12 cellular contexts compared by ENCODE assay signal in genomic region chr4:119040711-119041185, GRCh38.
DNase-seq lines count a peak whose midpoint lies in the region; ATAC-seq and TF ChIP-seq lines count a peak whose summit lies in the region.
"Had no signal": no experiment of that assay in that cellular context is flagged by ENCODE, and none has a peak within 500 bp of the region (broad histone marks: within the 10 kb centered on the region; RNA-seq: fewer than 3 reads in every experiment).

No MANE protein-coding gene starts in this region.

- TF ChIP-seq POLR2A in erythroblast (IDR thresholded peaks at IDR 0.05; ENCODE audit: low read length): no peak

- H3K9me3 Mint-ChIP-seq in osteocyte (ENCODE audit: unreplicated experiment): no peaks in the 10 kb centered on the region
- H3K9me3 Mint-ChIP-seq: activated naive CD4-positive, alpha-beta T cell treated with anti-CD3 and anti-CD28 coated beads, Interleukin-2, amount 50 U/mL, for 72 hours; CD8-positive, alpha-beta T cell; natural killer cell treated with Interleukin-12 subunit alpha and Interleukin-12 subunit beta and Interleukin-15 and Interleukin-18, amount 100 ng/mL, for 72 hours; stimulated activated naive CD8-positive, alpha-beta T cell treated with anti-CD3 and anti-CD28 coated beads, Interleukin-15, Interleukin-2, amounts not matched to agents 100 ng/mL and 50 ng/mL, for 24 hours had no signal

- peaks cover 15% of the 10 kb centered on the region for H3K4me1 ChIP-seq in foreskin keratinocyte

- ATAC-seq in SK-N-SH treated with all-trans-retinoic acid at 6 μM for 48 hours: peak; percentile 82
- peak; percentile 77 for ATAC-seq in foreskin keratinocyte
- ATAC-seq in HG02588 (IDR thresholded peaks at IDR 0.05; ENCODE audit: unreplicated experiment): no peak
- ATAC-seq in HG02970 (IDR thresholded peaks at IDR 0.05; ENCODE audit: low FRiP score, unreplicated experiment): no peak
- ATAC-seq: CD8-positive, alpha-beta T cell had no signal

- peak overlapping the region; percentile 89 for H3K27ac Mint-ChIP-seq in osteocyte (ENCODE audit: unreplicated experiment)
- H3K27ac Mint-ChIP-seq: CD8-positive, alpha-beta T cell; natural killer cell treated with Interleukin-12 subunit alpha and Interleukin-12 subunit beta and Interleukin-15 and Interleukin-18, amount 100 ng/mL, for 72 hours; stimulated activated naive CD8-positive, alpha-beta T cell treated with anti-CD3 and anti-CD28 coated beads, Interleukin-15, Interleukin-2, amounts not matched to agents 100 ng/mL and 50 ng/mL, for 24 hours had no signal

- no peak overlapping the region for H3K4me3 Mint-ChIP-seq in osteocyte (ENCODE audit: unreplicated experiment)
- H3K4me3 Mint-ChIP-seq: CD8-positive, alpha-beta T cell; natural killer cell treated with Interleukin-12 subunit alpha and Interleukin-12 subunit beta and Interleukin-15 and Interleukin-18, amount 100 ng/mL, for 72 hours; stimulated activated naive CD8-positive, alpha-beta T cell treated with anti-CD3 and anti-CD28 coated beads, Interleukin-15, Interleukin-2, amounts not matched to agents 100 ng/mL and 50 ng/mL, for 24 hours had no signal

- DNase-seq in AG08396 (ENCODE audit: low spot score) (peak; percentile 54), foreskin keratinocyte (peak; percentile 66 to 85), osteocyte (ENCODE audit: extremely low spot score, unreplicated experiment) (no peak), erythroblast (lab: John Stamatoyannopoulos, UW) (no peak), NCI-H2029 (lab: John Stamatoyannopoulos, UW) (no peak)
- DNase-seq: CD8-positive, alpha-beta T cell had no signal

- TF ChIP-seq CTCF in foreskin keratinocyte (conservative IDR thresholded peaks at IDR 0.05): no peak
- TF ChIP-seq CTCF in osteocyte (IDR thresholded peaks at IDR 0.05): no peak

- no peaks in the 10 kb centered on the region for H3K27me3 Mint-ChIP-seq in osteocyte (ENCODE audit: unreplicated experiment)
- H3K27me3 Mint-ChIP-seq: stimulated activated naive CD8-positive, alpha-beta T cell treated with anti-CD3 and anti-CD28 coated beads, Interleukin-15, Interleukin-2, amounts not matched to agents 100 ng/mL and 50 ng/mL, for 24 hours had no signal

- H3K27ac ChIP-seq in foreskin keratinocyte: peak overlapping the region; percentile 69

- no peaks in the 10 kb centered on the region for H3K36me3 Mint-ChIP-seq in osteocyte (ENCODE audit: unreplicated experiment)
- H3K36me3 Mint-ChIP-seq: activated naive CD4-positive, alpha-beta T cell treated with anti-CD3 and anti-CD28 coated beads, Interleukin-2, amount 50 U/mL, for 72 hours; CD8-positive, alpha-beta T cell; natural killer cell treated with Interleukin-12 subunit alpha and Interleukin-12 subunit beta and Interleukin-15 and Interleukin-18, amount 100 ng/mL, for 72 hours had no signal

- peaks cover 70% of the 10 kb centered on the region for H3K4me1 Mint-ChIP-seq in osteocyte (ENCODE audit: unreplicated experiment)

- H3K27me3 ChIP-seq in foreskin keratinocyte: no peaks in the 10 kb centered on the region

TF ChIP-seq in SK-N-SH treated with all-trans-retinoic acid at 6 μM for 48 hours, 23 proteins besides CTCF, POLR2A, EP300 and RAD21:
- TF ChIP-seq CSRNP3 (CRISPR knock-in tag; IDR thresholded peaks at IDR 0.05): no peak
- no peak for TF ChIP-seq ZFP30 (CRISPR knock-in tag; IDR thresholded peaks at IDR 0.05)
- TF ChIP-seq ZNF70 (CRISPR knock-in tag; IDR thresholded peaks at IDR 0.05): no peak
- no peak for TF ChIP-seq TOX (CRISPR knock-in tag; IDR thresholded peaks at IDR 0.05; ENCODE audit: borderline replicate concordance)
- TF ChIP-seq PATZ1 (CRISPR knock-in tag; IDR thresholded peaks at IDR 0.05; ENCODE audit: borderline replicate concordance): no peak
- TF ChIP-seq OSR1 (CRISPR knock-in tag; IDR thresholded peaks at IDR 0.05): no peak
- TF ChIP-seq ZC3H10 (CRISPR knock-in tag; IDR thresholded peaks at IDR 0.05): no peak
- TF ChIP-seq CSDC2 (CRISPR knock-in tag; IDR thresholded peaks at IDR 0.05): no peak
- no peak for TF ChIP-seq ESRRG (CRISPR knock-in tag; IDR thresholded peaks at IDR 0.05)
- TF ChIP-seq, protein P1, sequence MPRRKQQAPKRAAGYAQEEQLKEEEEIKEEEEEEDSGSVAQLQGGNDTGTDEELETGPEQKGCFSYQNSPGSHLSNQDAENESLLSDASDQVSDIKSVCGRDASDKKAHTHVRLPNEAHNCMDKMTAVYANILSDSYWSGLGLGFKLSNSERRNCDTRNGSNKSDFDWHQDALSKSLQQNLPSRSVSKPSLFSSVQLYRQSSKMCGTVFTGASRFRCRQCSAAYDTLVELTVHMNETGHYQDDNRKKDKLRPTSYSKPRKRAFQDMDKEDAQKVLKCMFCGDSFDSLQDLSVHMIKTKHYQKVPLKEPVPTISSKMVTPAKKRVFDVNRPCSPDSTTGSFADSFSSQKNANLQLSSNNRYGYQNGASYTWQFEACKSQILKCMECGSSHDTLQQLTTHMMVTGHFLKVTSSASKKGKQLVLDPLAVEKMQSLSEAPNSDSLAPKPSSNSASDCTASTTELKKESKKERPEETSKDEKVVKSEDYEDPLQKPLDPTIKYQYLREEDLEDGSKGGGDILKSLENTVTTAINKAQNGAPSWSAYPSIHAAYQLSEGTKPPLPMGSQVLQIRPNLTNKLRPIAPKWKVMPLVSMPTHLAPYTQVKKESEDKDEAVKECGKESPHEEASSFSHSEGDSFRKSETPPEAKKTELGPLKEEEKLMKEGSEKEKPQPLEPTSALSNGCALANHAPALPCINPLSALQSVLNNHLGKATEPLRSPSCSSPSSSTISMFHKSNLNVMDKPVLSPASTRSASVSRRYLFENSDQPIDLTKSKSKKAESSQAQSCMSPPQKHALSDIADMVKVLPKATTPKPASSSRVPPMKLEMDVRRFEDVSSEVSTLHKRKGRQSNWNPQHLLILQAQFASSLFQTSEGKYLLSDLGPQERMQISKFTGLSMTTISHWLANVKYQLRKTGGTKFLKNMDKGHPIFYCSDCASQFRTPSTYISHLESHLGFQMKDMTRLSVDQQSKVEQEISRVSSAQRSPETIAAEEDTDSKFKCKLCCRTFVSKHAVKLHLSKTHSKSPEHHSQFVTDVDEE (CRISPR knock-in tag; IDR thresholded peaks at IDR 0.05): no peak
- TF ChIP-seq BACH2 (CRISPR knock-in tag; IDR thresholded peaks at IDR 0.05; ENCODE audit: borderline replicate concordance): no peak
- TF ChIP-seq POU6F1 (CRISPR knock-in tag; IDR thresholded peaks at IDR 0.05; ENCODE audit: borderline replicate concordance, low read depth): no peak
- TF ChIP-seq TCF4 (CRISPR knock-in tag; IDR thresholded peaks at IDR 0.05; ENCODE audit: borderline replicate concordance): no peak
- no peak for TF ChIP-seq ZFP3 (CRISPR knock-in tag; IDR thresholded peaks at IDR 0.05)
- TF ChIP-seq ARNTL (CRISPR knock-in tag; IDR thresholded peaks at IDR 0.05; ENCODE audit: borderline replicate concordance, low read depth): no peak
- TF ChIP-seq ISL1 (CRISPR knock-in tag; IDR thresholded peaks at IDR 0.05): no peak
- TF ChIP-seq ZNF565 (CRISPR knock-in tag; conservative IDR thresholded peaks at IDR 0.05; ENCODE audit: low read depth): no peak
- no peak for TF ChIP-seq GLIS3 (CRISPR knock-in tag; IDR thresholded peaks at IDR 0.05)

Comparison
In these comparisons a context has a peak if more than half of its experiments do, and no peak if none do; other contexts are left out.
1. DNase-seq: peak in AG08396 (single experiment) and foreskin keratinocyte (2 of 2); none in osteocyte (single experiment), erythroblast (0 of 2) and NCI-H2029 (single experiment).
2. ATAC-seq: peak in SK-N-SH treated with all-trans-retinoic acid at 6 μM for 48 hours (single experiment) and foreskin keratinocyte (single experiment); none in HG02588 (single experiment) and HG02970 (single experiment).